Comparison of ENCODE assay signal across 8 cellular contexts in the genomic region with DNA sequence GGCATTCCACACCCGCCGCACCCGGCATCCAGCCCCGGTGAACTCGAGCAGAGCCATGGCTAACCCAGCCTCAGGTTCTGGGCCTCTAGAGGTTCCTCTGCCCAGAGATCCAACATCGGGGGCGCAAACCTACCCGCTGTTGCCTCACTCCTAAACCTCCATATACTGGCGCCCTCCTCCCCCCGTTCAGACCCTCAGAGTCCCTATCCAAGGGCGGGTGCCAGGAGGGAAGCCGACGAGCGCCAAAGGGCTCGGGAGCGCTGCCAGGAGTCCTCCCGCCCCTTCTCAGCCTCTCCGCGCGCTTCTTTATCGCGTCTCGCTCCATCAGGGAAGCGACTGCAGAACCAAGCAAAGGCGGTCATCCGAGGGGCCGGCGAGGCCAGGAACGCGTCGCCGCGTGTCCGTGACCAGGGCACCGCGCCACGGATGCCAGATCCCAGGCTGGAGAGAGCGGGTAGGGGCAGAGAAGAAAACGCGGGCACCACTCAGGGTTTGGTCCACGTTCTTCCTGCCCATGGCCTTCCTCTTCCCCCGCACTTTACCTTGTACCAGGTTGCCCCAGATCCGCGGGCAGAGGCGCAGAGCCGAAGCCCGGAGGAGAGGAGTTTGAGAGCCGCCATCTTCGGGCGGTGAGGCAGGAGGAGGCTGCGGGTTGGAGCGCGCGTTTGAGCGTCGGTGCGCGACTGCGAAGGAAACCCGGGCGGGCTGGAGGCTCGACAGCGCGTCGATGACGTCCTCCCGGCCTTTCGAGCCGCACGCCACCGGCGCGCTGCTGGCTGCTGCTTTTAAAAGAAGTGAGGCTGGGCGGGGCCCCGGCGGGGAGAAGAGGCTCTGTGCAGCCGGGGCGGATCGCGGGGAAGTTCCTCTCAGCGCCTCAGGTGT.
DNase-seq lines count a peak whose midpoint lies in the region; FAIRE-seq and TF ChIP-seq lines count a peak whose summit lies in the region.

A gene (minus strand): TSS at position 687 of the 882 bp plus-strand sequence. CDS start 67 bp downstream, at position 620.

- peak; percentile 85 for TF ChIP-seq POLR2A in H54 (IDR thresholded peaks at IDR 0.05; ENCODE audit: low read depth, low read length)

- H3K4me1 ChIP-seq in neuron (ENCODE audit: insufficient read depth, low read length) (no peaks in the 10 kb centered on the region), subcutaneous abdominal adipose tissue (ENCODE audit: control insufficient read depth in 5 of 5, insufficient read depth in 5 of 5, low read length in 5 of 5) (peaks cover 5 to 37% (median 24%) of the 10 kb centered on the region in 5 donors)

- peak; percentile 66 for FAIRE-seq in H54 (lab: Jason Lieb, UNC)

- H3K27ac ChIP-seq in subcutaneous abdominal adipose tissue (ENCODE audit: low read depth, low read length), result peak within 1 kb of the TSS; percentile 54

- H3K9me3 ChIP-seq in neuron (ENCODE audit: low read length) (no peaks in the 10 kb centered on the region), subcutaneous abdominal adipose tissue (ENCODE audit: control insufficient read depth in 5 of 5, low read length in 5 of 5) (no peaks in the 10 kb centered on the region)

- H3K4me3 ChIP-seq in neuron (ENCODE audit: low read length) (peak within 1 kb of the TSS; percentile 90), subcutaneous abdominal adipose tissue (ENCODE audit: low read depth in 1 of 5, low read length in 5 of 5) (peak within 1 kb of the TSS; percentile 81 to 98 (median 95))

- H3K36me3 ChIP-seq in neuron (ENCODE audit: insufficient read depth, low read length) (no peaks in the 10 kb centered on the region), subcutaneous abdominal adipose tissue (ENCODE audit: control insufficient read depth in 5 of 5, insufficient read depth in 5 of 5, low read length in 5 of 5) (no peaks in the 10 kb centered on the region)

- peak within 1 kb of the TSS; percentile 99 for H2AFZ ChIP-seq in neuron (ENCODE audit: low read depth, low read length)

- H3K27me3 ChIP-seq in neuron (ENCODE audit: insufficient read depth, low read length) (no peaks in the 10 kb centered on the region), subcutaneous abdominal adipose tissue (ENCODE audit: control insufficient read depth in 5 of 5, insufficient read depth in 4 of 5, low read length in 5 of 5) (no peaks in the 10 kb centered on the region)

- H3K9ac ChIP-seq in subcutaneous abdominal adipose tissue (ENCODE audit: low read length in 5 of 5), result peak within 1 kb of the TSS; percentile 49 to 85 (median 76)

- DNase-seq in ELR (ENCODE audit: low read depth) (peak; percentile 92), H54 (ENCODE audit: insufficient read length, low spot score) (peak; percentile 85), LoVo (ENCODE audit: low spot score) (peak; percentile 92), SHP77 (lab: John Stamatoyannopoulos, UW) (peak; percentile 94 to 99), activated gamma-delta T cell (lab: John Stamatoyannopoulos, UW) (peak; percentile 85), foreskin melanocyte (peak; percentile 78)

Comparison
In these comparisons a context has a peak if more than half of its experiments do, and no peak if none do; other contexts are left out.
1. Peak in every context shown above with its lines: DNase-seq, H3K4me3 ChIP-seq and H3K27ac ChIP-seq.